Comparison of ENCODE assay signal across 27 cellular contexts in the genomic region with DNA sequence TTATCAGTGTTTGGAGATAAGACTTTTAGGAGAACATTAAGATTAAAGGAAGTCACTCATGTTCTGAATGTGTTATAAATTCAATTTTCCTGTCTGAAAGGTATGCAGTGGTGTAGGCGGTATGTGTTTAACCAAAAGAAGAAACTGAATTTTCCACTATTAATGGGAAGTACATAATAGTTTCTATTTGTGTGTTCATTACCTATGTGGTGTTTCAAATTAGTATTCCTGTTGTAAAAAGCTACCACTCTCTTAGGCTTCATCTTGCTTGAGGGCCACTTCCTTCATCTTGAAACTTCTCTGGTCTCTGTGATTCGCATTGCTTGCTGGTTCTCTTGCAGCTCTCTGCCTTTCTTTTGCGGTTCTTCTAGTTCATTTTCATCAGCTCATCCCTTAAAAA.
"Had no signal": no experiment of that assay in that cellular context is flagged by ENCODE, and none has a peak within 500 bp of the region (broad histone marks: within the 10 kb centered on the region; RNA-seq: fewer than 3 reads in every experiment).

No MANE protein-coding gene starts in this region.

- H3K4me1 ChIP-seq: neural progenitor cell, parathyroid adenoma, psoas muscle, right lobe of liver, sigmoid colon, stomach, tibial artery, transverse colon, upper lobe of right lung, uterus had no signal

- H3K4me1 Mint-ChIP-seq: naive thymus-derived CD4-positive, alpha-beta T cell; natural killer cell; nephron; neural progenitor cell; stimulated activated effector memory CD8-positive, alpha-beta T cell treated with anti-CD3 and anti-CD28 coated beads, Interleukin-12 subunit alpha, Interleukin-12 subunit beta, amount 100 ng/mL, for 72 hours had no signal

- H3K27me3 Mint-ChIP-seq: naive thymus-derived CD4-positive, alpha-beta T cell; progenitor cell of endocrine pancreas; stimulated activated naive CD8-positive, alpha-beta T cell treated with anti-CD3 and anti-CD28 coated beads, Interleukin-15, Interleukin-2, amounts not matched to agents 100 ng/mL and 50 ng/mL, for 24 hours had no signal

- H3K4me3 Mint-ChIP-seq: naive thymus-derived CD4-positive, alpha-beta T cell; natural killer cell; nephron; neural progenitor cell; stimulated activated effector memory CD8-positive, alpha-beta T cell treated with anti-CD3 and anti-CD28 coated beads, Interleukin-12 subunit alpha, Interleukin-12 subunit beta, amount 100 ng/mL, for 72 hours; stimulated activated naive CD8-positive, alpha-beta T cell treated with anti-CD3 and anti-CD28 coated beads, Interleukin-15, Interleukin-2, amounts not matched to agents 100 ng/mL and 50 ng/mL, for 24 hours; type B pancreatic cell had no signal

- H3K36me3 Mint-ChIP-seq: naive thymus-derived CD4-positive, alpha-beta T cell; natural killer cell; neural progenitor cell; stimulated activated effector memory CD8-positive, alpha-beta T cell treated with anti-CD3 and anti-CD28 coated beads, Interleukin-12 subunit alpha, Interleukin-12 subunit beta, amount 100 ng/mL, for 72 hours; type B pancreatic cell had no signal

- H3K36me3 ChIP-seq: neural progenitor cell, ovary, right lobe of liver, sigmoid colon, spleen, stomach, tibial artery, transverse colon, upper lobe of right lung, uterus had no signal

- H3K9me3 ChIP-seq: ovary, psoas muscle, right lobe of liver, sigmoid colon, tibial artery, transverse colon, uterus had no signal

- ATAC-seq: naive thymus-derived CD4-positive, alpha-beta T cell; natural killer cell; psoas muscle; right cardiac atrium; right lobe of liver; stimulated activated effector memory CD8-positive, alpha-beta T cell treated with anti-CD3 and anti-CD28 coated beads, Interleukin-12 subunit alpha, Interleukin-12 subunit beta, amount 100 ng/mL, for 72 hours; upper lobe of right lung had no signal

- H3K27ac ChIP-seq: neural progenitor cell, ovary, parathyroid adenoma, psoas muscle, right lobe of liver, sigmoid colon, spleen, stomach, tibial artery, transverse colon, upper lobe of right lung, uterus had no signal

- DNase-seq: naive thymus-derived CD4-positive, alpha-beta T cell; natural killer cell; occipital lobe; ovary; posterior cingulate gyrus; psoas muscle; right cardiac atrium; right lobe of liver; sigmoid colon; spleen; stimulated activated CD4-positive, alpha-beta T cell treated with anti-CD3 and anti-CD28 coated beads, Interleukin-12 subunit alpha, Interleukin-12 subunit beta, amount 100 ng/mL, for 4 hours; stimulated activated CD4-positive, alpha-beta T cell treated with anti-CD3 and anti-CD28 coated beads, Interleukin-1b, Interleukin-23, amount 100 ng/mL, for 48 hours; stimulated activated CD4-positive, alpha-beta T cell treated with anti-CD3 and anti-CD28 coated beads, Interleukin-4, amount 100 ng/mL, for 24 hours; stimulated activated naive CD4-positive, alpha-beta T cell treated with Interleukin-2 at 50 U/mL for 16 hours; stomach; tibial artery; transverse colon; upper lobe of right lung; uterus had no signal

- H3K4me3 ChIP-seq: neural progenitor cell, ovary, psoas muscle, right lobe of liver, sigmoid colon, smooth muscle cell, spleen, stomach, tibial artery, transverse colon, upper lobe of right lung, uterus had no signal

- H3K27ac Mint-ChIP-seq: naive thymus-derived CD4-positive, alpha-beta T cell; natural killer cell; nephron; neural progenitor cell; progenitor cell of endocrine pancreas; stimulated activated effector memory CD8-positive, alpha-beta T cell treated with anti-CD3 and anti-CD28 coated beads, Interleukin-12 subunit alpha, Interleukin-12 subunit beta, amount 100 ng/mL, for 72 hours; stimulated activated naive CD8-positive, alpha-beta T cell treated with anti-CD3 and anti-CD28 coated beads, Interleukin-15, Interleukin-2, amounts not matched to agents 100 ng/mL and 50 ng/mL, for 24 hours; type B pancreatic cell had no signal

- H3K9me3 Mint-ChIP-seq: nephron; neural progenitor cell; stimulated activated effector memory CD8-positive, alpha-beta T cell treated with anti-CD3 and anti-CD28 coated beads, Interleukin-12 subunit alpha, Interleukin-12 subunit beta, amount 100 ng/mL, for 72 hours; stimulated activated naive CD8-positive, alpha-beta T cell treated with anti-CD3 and anti-CD28 coated beads, Interleukin-15, Interleukin-2, amounts not matched to agents 100 ng/mL and 50 ng/mL, for 24 hours; type B pancreatic cell had no signal

- H3K27me3 ChIP-seq: neural progenitor cell, ovary, right lobe of liver, sigmoid colon, spleen, stomach, tibial artery, transverse colon, upper lobe of right lung, uterus had no signal
